In genomic region chr7:151389768-151390593, GRCh38 we compare ENCODE assay signal across 20 cellular contexts. TPM values are rescaled to one million over a fixed set of nuclear protein-coding genes. Genes with fewer than 3 reads are reported as not detected.
"Had no signal": no experiment of that assay in that cellular context is flagged by ENCODE, and none has a peak within 500 bp of the region (broad histone marks: within the 10 kb centered on the region; RNA-seq: fewer than 3 reads in every experiment).

No MANE protein-coding gene starts in this region.

- H3K27ac ChIP-seq: psoas muscle, skin epidermis, testis had no signal

- H3K4me3 ChIP-seq: psoas muscle, skin epidermis, testis had no signal

- ATAC-seq: activated CD4-positive, alpha-beta T cell treated with anti-CD3 and anti-CD28 coated beads for 36 hours; effector memory CD8-positive, alpha-beta T cell; psoas muscle; right cardiac atrium had no signal

- H3K4me1 ChIP-seq: psoas muscle had no signal

- H3K9me3 ChIP-seq: psoas muscle, testis had no signal

- H3K27me3 Mint-ChIP-seq: activated CD4-positive, alpha-beta T cell treated with anti-CD3 and anti-CD28 coated beads for 36 hours; activated naive CD8-positive, alpha-beta T cell; type B pancreatic cell had no signal

- H3K27me3 ChIP-seq: testis had no signal

- H3K27ac Mint-ChIP-seq: activated CD4-positive, alpha-beta T cell treated with anti-CD3 and anti-CD28 coated beads for 36 hours; activated naive CD8-positive, alpha-beta T cell; activated T-helper 1 cell treated with anti-CD3 and anti-CD28 coated beads, Interleukin-12 subunit alpha, Interleukin-12 subunit beta, Interleukin-2, Interleukin-4 antibody, amounts not matched to agents 30 ng/mL and 10 ng/mL and 1 ng/mL, durations not matched to agents 14 hours and 24 hours and 36 hours; nephron progenitor cell; type B pancreatic cell had no signal

- H3K36me3 Mint-ChIP-seq: activated naive CD8-positive, alpha-beta T cell had no signal

- DNase-seq: activated CD4-positive, alpha-beta T cell treated with anti-CD3 and anti-CD28 coated beads for 36 hours; activated CD4-positive, alpha-beta T cell treated with anti-CD3 and anti-CD28 coated beads, Interleukin-2, amount 50 U/mL, for 48 hours; activated gamma-delta T cell treated with Interleukin-2 at 50 U/mL for 16 hours; activated T-cell treated with anti-CD3 and anti-CD28 coated beads for 4 hours; effector memory CD8-positive, alpha-beta T cell; midbrain; nephron progenitor cell; stimulated activated CD4-positive, alpha-beta T cell treated with anti-CD3 and anti-CD28 coated beads, Interleukin-4, amount 100 ng/mL, for 1 hour; testis had no signal

- H3K9me3 Mint-ChIP-seq: activated T-helper 1 cell treated with anti-CD3 and anti-CD28 coated beads, Interleukin-12 subunit alpha, Interleukin-12 subunit beta, Interleukin-2, Interleukin-4 antibody, amounts not matched to agents 30 ng/mL and 10 ng/mL and 1 ng/mL, durations not matched to agents 14 hours and 24 hours and 36 hours; effector memory CD8-positive, alpha-beta T cell; nephron progenitor cell; type B pancreatic cell had no signal

- H3K4me1 Mint-ChIP-seq: activated CD4-positive, alpha-beta T cell treated with anti-CD3 and anti-CD28 coated beads for 36 hours had no signal

- H3K4me3 Mint-ChIP-seq: activated CD4-positive, alpha-beta T cell treated with anti-CD3 and anti-CD28 coated beads for 36 hours; activated naive CD8-positive, alpha-beta T cell; activated T-helper 1 cell treated with anti-CD3 and anti-CD28 coated beads, Interleukin-12 subunit alpha, Interleukin-12 subunit beta, Interleukin-2, Interleukin-4 antibody, amounts not matched to agents 30 ng/mL and 10 ng/mL and 1 ng/mL, durations not matched to agents 14 hours and 24 hours and 36 hours; effector memory CD8-positive, alpha-beta T cell; type B pancreatic cell had no signal

RNA-seq across cellular contexts. Expression of gene WDR86, which starts 19.9 kb away (rescaled TPM):
- total RNA-seq: activated CD4-positive, alpha-beta T cell treated with anti-CD3 and anti-CD28 coated beads for 36 hours; activated T-helper 1 cell treated with anti-CD3 and anti-CD28 coated beads, Interleukin-12 subunit alpha, Interleukin-12 subunit beta, Interleukin-2, Interleukin-4 antibody, amounts not matched to agents 30 ng/mL and 10 ng/mL and 1 ng/mL, durations not matched to agents 14 hours and 24 hours and 36 hours; dermis microvascular lymphatic vessel endothelial cell; lung microvascular endothelial cell; myocyte; osteocyte; T-helper 2 cell treated with Interferon-gamma antibody and Interleukin-4, amounts not matched to agents 100 ng/mL and 5 ng/mL, for 36 hours had no signal

RNA-seq across cellular contexts. Expression of gene CRYGN, which starts 50.0 kb away (rescaled TPM):
- total RNA-seq: activated T-helper 1 cell treated with anti-CD3 and anti-CD28 coated beads, Interleukin-12 subunit alpha, Interleukin-12 subunit beta, Interleukin-2, Interleukin-4 antibody, amounts not matched to agents 30 ng/mL and 10 ng/mL and 1 ng/mL, durations not matched to agents 14 hours and 24 hours and 36 hours; dermis microvascular lymphatic vessel endothelial cell; lung microvascular endothelial cell; osteocyte; T-helper 2 cell treated with Interferon-gamma antibody and Interleukin-4, amounts not matched to agents 100 ng/mL and 5 ng/mL, for 36 hours had no signal
